9 cellular contexts compared by ENCODE assay signal in the genomic region with DNA sequence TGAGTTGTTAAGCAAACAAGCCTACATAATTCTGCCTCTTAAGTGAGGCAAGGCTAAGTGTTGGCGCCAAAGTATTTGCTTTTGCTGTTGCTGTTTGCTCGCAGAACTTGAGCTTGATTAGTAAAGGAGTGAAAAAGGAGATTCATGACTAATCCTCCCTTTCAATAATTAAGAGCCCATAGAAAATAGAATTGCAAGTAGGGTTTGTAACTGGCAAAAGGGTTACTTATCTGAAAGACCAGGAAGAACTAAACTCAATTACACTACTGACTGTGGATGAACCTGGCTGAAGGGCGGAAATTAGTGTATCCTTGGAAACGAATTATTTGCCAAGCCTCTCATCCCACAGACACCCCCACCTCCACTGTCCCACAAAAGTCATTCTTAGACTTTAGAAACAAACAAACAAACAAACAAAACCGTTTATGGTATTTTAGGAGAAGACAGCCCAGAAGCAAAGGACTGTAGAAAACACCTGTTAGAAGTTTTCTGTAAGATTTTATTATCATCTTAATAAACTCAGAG. TPM values are rescaled to one million over a fixed set of nuclear protein-coding genes. Genes with fewer than 3 reads are reported as not detected.
DNase-seq lines count a peak whose midpoint lies in the region; ATAC-seq and TF ChIP-seq lines count a peak whose summit lies in the region.
"Had no signal": no experiment of that assay in that cellular context is flagged by ENCODE, and none has a peak within 500 bp of the region (broad histone marks: within the 10 kb centered on the region; RNA-seq: fewer than 3 reads in every experiment).

No MANE protein-coding gene starts in this region.

- H3K9me3 ChIP-seq in SU-DHL-6 (ENCODE audit: insufficient read depth, low read length) (no peaks in the 10 kb centered on the region), sigmoid colon (no peaks in the 10 kb centered on the region)
- H3K9me3 ChIP-seq: SJSA1 had no signal

- no peak overlapping the region for H3K9ac ChIP-seq in SU-DHL-6 (ENCODE audit: low read length)

- ATAC-seq in HG03432 (IDR thresholded peaks at IDR 0.05; ENCODE audit: unreplicated experiment) = no peak

- no peak for TF ChIP-seq EP300 in sigmoid colon (IDR thresholded peaks at IDR 0.05)

- H3F3A ChIP-seq in SU-DHL-6 (ENCODE audit: insufficient read depth) = no peaks in the 10 kb centered on the region

- H3K4me1 ChIP-seq in sigmoid colon = peaks cover 0 to 16% (median 10%) of the 10 kb centered on the region in 4 donors
- H3K4me1 ChIP-seq: SJSA1 had no signal

- DNase-seq in GM12864 (ENCODE audit: low read depth) (no peak), fibroblast of the aortic adventitia (ENCODE audit: low read depth) (no peak), sigmoid colon (no peak), putamen (ENCODE audit: low spot score) (no peak), nucleus accumbens (lab: John Stamatoyannopoulos, UW) (no peak)
- no peak for DNase-seq in activated CD4-positive, alpha-beta T cell treated with anti-CD3 and anti-CD28 coated beads for 48 hours

- WGBS in sigmoid colon, 2 donors = 8 to 21% methylated on average over 5 of the region's 5 CpGs

- H3K4me3 ChIP-seq in GM12864 (ENCODE audit: low read depth, low read length) (peak overlapping the region; percentile 77; the same call in 1 of the 2 replicates), SU-DHL-6 (ENCODE audit: insufficient read depth, low read length, poor library complexity, severe bottlenecking) (peak overlapping the region; percentile 63), fibroblast of the aortic adventitia (ENCODE audit: low read depth, low read length) (peak overlapping the region; percentile 71), sigmoid colon (peak overlapping the region in 3 of 4 donors; percentile 48 to 64 (median 60))

- intact Hi-C loops in sigmoid colon (cut with DNase I) = no loop called here

- H3K36me3 ChIP-seq in SU-DHL-6 (ENCODE audit: low read length) (no peaks in the 10 kb centered on the region), sigmoid colon (no peaks in the 10 kb centered on the region)
- H3K36me3 ChIP-seq: SJSA1 had no signal

- TF ChIP-seq CTCF in GM12864 (IDR thresholded peaks at IDR 0.05; ENCODE audit: low read depth, low read length, missing control alignments) (no peak), SU-DHL-6 (IDR thresholded peaks at IDR 0.05; ENCODE audit: insufficient read depth, low read length, poor library complexity, severe bottlenecking) (no peak), fibroblast of the aortic adventitia (IDR thresholded peaks at IDR 0.05; ENCODE audit: insufficient read depth, low read length) (no peak), sigmoid colon (IDR thresholded peaks at IDR 0.05) (no peak)

- peak overlapping the region; percentile 67 for H3K4me2 ChIP-seq in SU-DHL-6 (ENCODE audit: low read depth, low read length, poor library complexity, severe bottlenecking)

- no peaks in the 10 kb centered on the region for H3K9me2 ChIP-seq in SU-DHL-6 (replicated peaks; ENCODE audit: insufficient read depth, low read length)

- H4K20me1 ChIP-seq in SU-DHL-6 (ENCODE audit: low read depth, low read length) = no peaks in the 10 kb centered on the region

- no peak overlapping the region for H3K27ac ChIP-seq in SU-DHL-6 (ENCODE audit: low read depth, low read length)
- H3K27ac ChIP-seq in sigmoid colon = no peak overlapping the region
- H3K27ac ChIP-seq: SJSA1 had no signal

- H3K27me3 ChIP-seq in SU-DHL-6 (ENCODE audit: low read length) (no peaks in the 10 kb centered on the region), sigmoid colon (peaks cover 0 to 21% (median 0%) of the 10 kb centered on the region in 3 donors)
- H3K27me3 ChIP-seq: SJSA1 had no signal

- TF ChIP-seq POLR2A in sigmoid colon (IDR thresholded peaks at IDR 0.05) = no peak

- H2AFZ ChIP-seq in SU-DHL-6 (ENCODE audit: low read depth, low read length, severe bottlenecking) = peak overlapping the region; percentile 93

- H3K79me2 ChIP-seq in SU-DHL-6 (ENCODE audit: insufficient read depth, low read length) = no peaks in the 10 kb centered on the region

RNA-seq across cellular contexts. Expression of gene EXPH5, which starts 0.4 kb away (rescaled TPM):
- 0.72 and 1.1 TPM in 2 replicates for total RNA-seq in fibroblast of the aortic adventitia (ENCODE audit: low replicate concordance)
- under 1 TPM; 0.36 to 0.55 (median 0.52) TPM for total RNA-seq in sigmoid colon
- polyA plus RNA-seq in sigmoid colon = 1 to 10 TPM; 1.4 to 2.4 (median 2.3) TPM
